In the genomic region with DNA sequence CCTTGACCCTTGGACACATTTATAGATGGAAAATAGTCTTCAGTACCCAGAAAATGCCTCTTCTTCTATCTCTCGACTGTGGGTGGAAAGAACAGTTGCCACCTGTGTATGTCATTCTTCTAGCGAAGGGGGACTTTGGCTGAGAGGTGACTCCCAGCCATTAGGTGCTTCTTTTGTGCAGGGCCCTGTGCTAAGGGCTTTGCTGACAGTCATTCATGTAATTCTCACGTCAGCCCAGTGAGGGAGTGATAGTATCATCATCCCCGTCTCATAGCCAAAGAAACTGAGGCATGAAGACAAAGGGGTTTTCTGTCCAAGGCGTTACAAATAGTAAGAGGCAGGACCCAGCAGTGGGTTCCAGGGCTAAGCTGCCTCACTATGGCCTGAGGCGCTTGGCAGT, we compare ENCODE assay signal across 24 cellular contexts.
"Had no signal": no experiment of that assay in that cellular context is flagged by ENCODE, and none has a peak within 500 bp of the region (broad histone marks: within the 10 kb centered on the region; RNA-seq: fewer than 3 reads in every experiment).

No MANE protein-coding gene starts in this region.

- H3K36me3 Mint-ChIP-seq: naive thymus-derived CD8-positive, alpha-beta T cell had no signal

- DNase-seq: cortex of kidney; dorsolateral prefrontal cortex; effector memory CD4-positive, alpha-beta T cell; esophagus squamous epithelium; foreskin fibroblast; glutamatergic neuron; islet precursor cell; mammary epithelial cell; mucosa of descending colon; naive thymus-derived CD8-positive, alpha-beta T cell; nucleus accumbens; ovary; sigmoid colon; stimulated activated CD4-positive, alpha-beta T cell treated with anti-CD3 and anti-CD28 coated beads, Interleukin-2, amount 100 ng/mL, for 24 hours; stimulated activated CD4-positive, alpha-beta T cell treated with anti-CD3 and anti-CD28 coated beads, Interleukin-4, amount 100 ng/mL, for 4 hours; stimulated activated naive CD4-positive, alpha-beta T cell treated with Interleukin-2 at 50 U/mL for 16 hours; tibial artery; uterus had no signal

- H3K27ac Mint-ChIP-seq: naive thymus-derived CD8-positive, alpha-beta T cell; neural progenitor cell had no signal

- H3K9me3 Mint-ChIP-seq: naive thymus-derived CD8-positive, alpha-beta T cell; neural progenitor cell had no signal

- H3K27ac ChIP-seq: dorsolateral prefrontal cortex, esophagus squamous epithelium, gastroesophageal sphincter, neural progenitor cell, ovary, right atrium auricular region, sigmoid colon, skin epidermis, tibial artery, upper lobe of left lung, uterus had no signal

- H3K27me3 Mint-ChIP-seq: naive thymus-derived CD8-positive, alpha-beta T cell had no signal

- H2AFZ ChIP-seq: neural progenitor cell had no signal

- H3K4me3 Mint-ChIP-seq: naive thymus-derived CD8-positive, alpha-beta T cell; neural progenitor cell had no signal

- H3K9ac ChIP-seq: neural progenitor cell had no signal

- ATAC-seq: gastroesophageal sphincter; left lobe of liver; mucosa of descending colon; naive thymus-derived CD8-positive, alpha-beta T cell had no signal

- H3K9me3 ChIP-seq: esophagus squamous epithelium, gastroesophageal sphincter, mucosa of descending colon, ovary, right atrium auricular region, sigmoid colon, tibial artery, upper lobe of left lung, uterus had no signal

- H3K27me3 ChIP-seq: dorsolateral prefrontal cortex, gastroesophageal sphincter, neural progenitor cell, ovary, right atrium auricular region, sigmoid colon, tibial artery, upper lobe of left lung, uterus had no signal

- H3K36me3 ChIP-seq: esophagus squamous epithelium, gastroesophageal sphincter, ovary, right atrium auricular region, sigmoid colon, upper lobe of left lung, uterus had no signal

- H3K4me2 ChIP-seq: neural progenitor cell had no signal

- H3K4me3 ChIP-seq: dorsolateral prefrontal cortex, esophagus squamous epithelium, gastroesophageal sphincter, mucosa of descending colon, neural progenitor cell, ovary, right atrium auricular region, sigmoid colon, skin epidermis, tibial artery, upper lobe of left lung, uterus had no signal

- H3K4me1 ChIP-seq: tibial artery, uterus had no signal
